16 cellular contexts compared by ENCODE assay signal in genomic region chr2:134148172-134148571, GRCh38.
A peak's percentile ranks its signal among the peaks of the same experiment; 100 is the strongest.
DNase-seq lines count a peak whose midpoint lies in the region; ATAC-seq, FAIRE-seq and TF ChIP-seq lines count a peak whose summit lies in the region.
"Had no signal": no experiment of that assay in that cellular context is flagged by ENCODE, and none has a peak within 500 bp of the region (broad histone marks: within the 10 kb centered on the region; RNA-seq: fewer than 3 reads in every experiment).

No MANE protein-coding gene starts in this region.

- no peak overlapping the region for H3K4me3 ChIP-seq in GM12878
- H3K4me3 ChIP-seq: BLaER1 treated with 17β-estradiol and CSF1 and Interleukin-3, amounts not matched to agents 10 nM and 100 nM had no signal

- RAD21 ChIA-PET in GM12878 (lab: Charles Lee; ENCODE audit: unreplicated experiment), result no interaction called here

- peaks cover 68% of the 10 kb centered on the region for H3K79me2 ChIP-seq in GM12878 (ENCODE audit: control insufficient read depth, insufficient read depth, low read length)

- peak overlapping the region; percentile 70 for H3K27ac Mint-ChIP-seq in activated T-cell treated with anti-CD3 and anti-CD28 coated beads, Interleukin-2, amount 50 U/mL, for 72 hours
- peak overlapping the region; percentile 89 for H3K27ac Mint-ChIP-seq in stimulated activated naive B cell treated with anti-CD40 and anti-IgM and Interleukin-4, amounts not matched to agents 10 μg/mL and 1 μg/mL and 100 μg/mL, for 72 hours
- H3K27ac Mint-ChIP-seq in T-helper 17 cell, result no peak overlapping the region

- peaks cover 33% of the 10 kb centered on the region for H3K4me1 ChIP-seq in GM12878 (ENCODE audit: control insufficient read depth, insufficient read depth, low read length)
- H3K4me1 ChIP-seq: Caco-2 had no signal

- H4K20me1 ChIP-seq in GM12878 (ENCODE audit: control insufficient read depth, insufficient read depth), result peaks cover 5% of the 10 kb centered on the region; the same call in 1 of the 2 replicates

- WGBS in GM12878 (ENCODE audit: insufficient coverage, insufficient replicate concordance, low lambda C conversion rate, missing lambda C conversion rate), result 60% methylated on average over 2 of the region's 2 CpGs

- POLR2A ChIA-PET in GM12878 (lab: Charles Lee), result interaction anchor here (0.7 kb wide), 1 partner anchor 786 kb away, joined by 4 read pairs; no protein-coding TSS in a partner anchor

- no peaks in the 10 kb centered on the region for H3K27me3 Mint-ChIP-seq in activated T-cell treated with anti-CD3 and anti-CD28 coated beads, Interleukin-2, amount 50 U/mL, for 72 hours (ENCODE audit: low read depth)
- no peaks in the 10 kb centered on the region for H3K27me3 Mint-ChIP-seq in stimulated activated naive B cell treated with anti-CD40 and anti-IgM and Interleukin-4, amounts not matched to agents 10 μg/mL and 1 μg/mL and 100 μg/mL, for 72 hours
- no peaks in the 10 kb centered on the region for H3K27me3 Mint-ChIP-seq in T-helper 17 cell

- in situ Hi-C loops in GM12878 (cut with MboI), result no loop called here

- no peak overlapping the region for H3K27ac ChIP-seq in GM12878 (ENCODE audit: control insufficient read depth, insufficient read depth)

- TF ChIP-seq POLR2A in GM12878 (IDR thresholded peaks at IDR 0.05; ENCODE audit: low read depth, low read length), result no peak

- FAIRE-seq in GM12878 (lab: Jason Lieb, UNC), result no peak
- FAIRE-seq: A204.1 had no signal

- no peak overlapping the region for H3K9ac ChIP-seq in GM12878 (ENCODE audit: control insufficient read depth, insufficient read depth, low read length)
- H3K9ac ChIP-seq: BLaER1 treated with 17β-estradiol and CSF1 and Interleukin-3, amounts not matched to agents 10 nM and 100 nM had no signal

- no peak overlapping the region for H2AFZ ChIP-seq in GM12878 (ENCODE audit: control insufficient read depth, low read depth, low read length)

- H3K4me2 ChIP-seq in GM12878 (ENCODE audit: control insufficient read depth, insufficient read depth), result peak overlapping the region; percentile 17; the same call in 1 of the 2 replicates

- intact Hi-C loops in GM12878 (cut with micrococcal nuclease; ENCODE audit: unreplicated experiment), result no loop called here

- H3K27me3 ChIP-seq in GM12878 (replicated peaks in 1 of 2; ENCODE audit: control insufficient read depth in 2 of 2, insufficient read depth in 2 of 2, low read length in 1 of 2), result no peaks in the 10 kb centered on the region
- H3K27me3 ChIP-seq: BLaER1 treated with 17β-estradiol and CSF1 and Interleukin-3, amounts not matched to agents 10 nM and 100 nM had no signal

- H3K9me3 ChIP-seq in GM12878 (replicated peaks; ENCODE audit: control insufficient read depth, insufficient read depth, low read length), result no peaks in the 10 kb centered on the region
- no peaks in the 10 kb centered on the region for H3K9me3 ChIP-seq in T-helper 17 cell (ENCODE audit: control insufficient read depth, low read length, poor library complexity, severe bottlenecking)
- H3K9me3 ChIP-seq: Caco-2 had no signal

- ATAC-seq in activated T-cell treated with anti-CD3 and anti-CD28 coated beads, Interleukin-2, amount 50 U/mL, for 72 hours (replicated peaks in 1 of 2), result no peak
- ATAC-seq in HG02759 (IDR thresholded peaks at IDR 0.05; ENCODE audit: unreplicated experiment), result peak; percentile 37
- ATAC-seq in GM12878, result peak; percentile 67
- ATAC-seq in stimulated activated naive B cell treated with anti-CD40 and anti-IgM and Interleukin-4, amounts not matched to agents 10 μg/mL and 1 μg/mL and 100 μg/mL, for 72 hours (replicated peaks), result peak; percentile 63 to 73
- ATAC-seq in T-helper 17 cell, result no peak
- ATAC-seq in GM21447 (IDR thresholded peaks at IDR 0.05; ENCODE audit: unreplicated experiment), result no peak
- no peak for ATAC-seq in HG02973 (IDR thresholded peaks at IDR 0.05; ENCODE audit: unreplicated experiment)
- ATAC-seq: PC-3 had no signal

- peaks cover 8% of the 10 kb centered on the region in 2 experiments for H3K36me3 ChIP-seq in GM12878 (ENCODE audit: control insufficient read depth in 2 of 2, insufficient read depth in 2 of 2, low read length in 1 of 2)

- CTCF ChIA-PET in GM12878 (lab: Yijun Ruan, JAX), result interaction anchor here (1.6 kb wide), 1 partner anchor 58 kb away, joined by 6 read pairs; no protein-coding TSS in a partner anchor

- TF ChIP-seq EP300 in GM12878 (IDR thresholded peaks at IDR 0.05; ENCODE audit: borderline replicate concordance in 1 of 2, control insufficient read depth in 1 of 2, low read depth in 2 of 2, low read length in 2 of 2), result no peak

- H3K36me3 Mint-ChIP-seq in activated T-cell treated with anti-CD3 and anti-CD28 coated beads, Interleukin-2, amount 50 U/mL, for 72 hours (ENCODE audit: insufficient read depth in 2 of 2), result peaks cover 2 to 6% of the 10 kb centered on the region in 2 donors
- H3K36me3 Mint-ChIP-seq in stimulated activated naive B cell treated with anti-CD40 and anti-IgM and Interleukin-4, amounts not matched to agents 10 μg/mL and 1 μg/mL and 100 μg/mL, for 72 hours, result peaks cover 23 to 40% of the 10 kb centered on the region in 2 donors
- H3K36me3 Mint-ChIP-seq in T-helper 17 cell (ENCODE audit: low read depth), result peaks cover 4% of the 10 kb centered on the region

- H3K4me1 Mint-ChIP-seq in activated T-cell treated with anti-CD3 and anti-CD28 coated beads, Interleukin-2, amount 50 U/mL, for 72 hours (ENCODE audit: low read depth), result peaks cover 33% of the 10 kb centered on the region
- peaks cover 55 to 84% of the 10 kb centered on the region in 2 donors for H3K4me1 Mint-ChIP-seq in stimulated activated naive B cell treated with anti-CD40 and anti-IgM and Interleukin-4, amounts not matched to agents 10 μg/mL and 1 μg/mL and 100 μg/mL, for 72 hours
- H3K4me1 Mint-ChIP-seq in T-helper 17 cell, result peaks cover 43% of the 10 kb centered on the region

- DNase-seq in activated T-cell treated with anti-CD3 and anti-CD28 coated beads, Interleukin-2, amount 50 U/mL, for 72 hours, result no peak
- no peak for DNase-seq in activated T-cell treated with anti-CD3 and anti-CD28 coated beads, Interleukin-2, amount 50 U/mL, for 1 hour
- DNase-seq in GM12878 (ENCODE audit: low read depth, low spot score), result no peak
- DNase-seq in stimulated activated naive B cell treated with anti-CD40 and anti-IgM and Interleukin-4, amounts not matched to agents 10 μg/mL and 1 μg/mL and 100 μg/mL, for 72 hours, result no peak
- DNase-seq in T-helper 17 cell, result no peak
- DNase-seq: Caco-2, DMS79, H7, NCI-H187, NCI-H748 treated with DMSO at 0.1 percent for 48 hours, PC-3 had no signal

- peaks cover 0 to 2% of the 10 kb centered on the region in 2 donors for H3K9me3 Mint-ChIP-seq in activated T-cell treated with anti-CD3 and anti-CD28 coated beads, Interleukin-2, amount 50 U/mL, for 72 hours
- peaks cover 5 to 7% of the 10 kb centered on the region in 2 donors for H3K9me3 Mint-ChIP-seq in stimulated activated naive B cell treated with anti-CD40 and anti-IgM and Interleukin-4, amounts not matched to agents 10 μg/mL and 1 μg/mL and 100 μg/mL, for 72 hours

- SMC1A ChIA-PET in GM12878 (lab: Charles Lee; ENCODE audit: uncharacterized antibody, unreplicated experiment), result interaction anchor here (1.6 kb wide), 1 partner anchor 21 kb away, joined by 4 read pairs; no protein-coding TSS in a partner anchor

- BruUV-seq in GM12878 (replicated peaks; lab: Mats Ljungman, UMichigan), result no TSS peak

- TF ChIP-seq RAD21 in GM12878 (IDR thresholded peaks at IDR 0.05; ENCODE audit: insufficient read depth, low read depth, low read length), result no peak

- TF ChIP-seq CTCF in GM12878 (IDR thresholded peaks at IDR 0.05 in 2 of 3, conservative IDR thresholded peaks at IDR 0.05 in 1 of 3; ENCODE audit: control insufficient read depth in 2 of 3, extremely low read depth in 1 of 3, insufficient read depth in 1 of 3, low read depth in 3 of 3, low read length in 3 of 3), result no peak

- no peak overlapping the region for H3K4me3 Mint-ChIP-seq in activated T-cell treated with anti-CD3 and anti-CD28 coated beads, Interleukin-2, amount 50 U/mL, for 72 hours
- H3K4me3 Mint-ChIP-seq in stimulated activated naive B cell treated with anti-CD40 and anti-IgM and Interleukin-4, amounts not matched to agents 10 μg/mL and 1 μg/mL and 100 μg/mL, for 72 hours, result peak overlapping the region; percentile 13 to 56
- H3K4me3 Mint-ChIP-seq in T-helper 17 cell, result no peak overlapping the region

TF ChIP-seq in GM12878, 131 proteins besides CTCF, POLR2A, EP300 and RAD21 (continues in another document):
- no peak for TF ChIP-seq PAX8 (IDR thresholded peaks at IDR 0.05)
- no peak for TF ChIP-seq E4F1 (IDR thresholded peaks at IDR 0.05; ENCODE audit: borderline replicate concordance, partially characterized antibody)
- TF ChIP-seq RELB (IDR thresholded peaks at IDR 0.05; ENCODE audit: low read depth), result peak; percentile 27; the same call in 1 of the 2 replicates

Comparison
In these comparisons a context has a peak if more than half of its experiments do, and no peak if none do; other contexts are left out.
1. ATAC-seq: peak in HG02759 (single experiment), GM12878 (single experiment) and stimulated activated naive B cell treated with anti-CD40 and anti-IgM and Interleukin-4, amounts not matched to agents 10 μg/mL and 1 μg/mL and 100 μg/mL, for 72 hours (2 of 2); none in activated T-cell treated with anti-CD3 and anti-CD28 coated beads, Interleukin-2, amount 50 U/mL, for 72 hours (0 of 2), T-helper 17 cell (single experiment), GM21447 (single experiment) and HG02973 (single experiment).
2. H3K4me3 Mint-ChIP-seq: peak in stimulated activated naive B cell treated with anti-CD40 and anti-IgM and Interleukin-4, amounts not matched to agents 10 μg/mL and 1 μg/mL and 100 μg/mL, for 72 hours (2 of 2); none in activated T-cell treated with anti-CD3 and anti-CD28 coated beads, Interleukin-2, amount 50 U/mL, for 72 hours (0 of 2) and T-helper 17 cell (single experiment).